8 cellular contexts compared by ENCODE assay signal in genomic region chr2:227482638-227483340, GRCh38. TPM values are rescaled to one million over a fixed set of nuclear protein-coding genes. Genes with fewer than 3 reads are reported as not detected.
DNase-seq lines count a peak whose midpoint lies in the region; ATAC-seq and TF ChIP-seq lines count a peak whose summit lies in the region.

No MANE protein-coding gene starts in this region.

- peak overlapping the region in 2 of 8 donors; percentile 10 to 74 for H3K4me3 Mint-ChIP-seq in CD4-positive, alpha-beta memory T cell

- peaks cover 2 to 4% of the 10 kb centered on the region in 2 donors for H3K36me3 Mint-ChIP-seq in CD4-positive, alpha-beta memory T cell

- POLR2A ChIA-PET in CD4-positive, alpha-beta memory T cell (lab: Charles Lee; ENCODE audit: partially characterized antibody) = no interaction called here

- H3K4me1 Mint-ChIP-seq in CD4-positive, alpha-beta memory T cell = peaks cover 49 to 82% (median 65%) of the 10 kb centered on the region in 4 donors

- no peaks in the 10 kb centered on the region for H3K27me3 Mint-ChIP-seq in CD4-positive, alpha-beta memory T cell

- no peak overlapping the region for H3K27ac ChIP-seq in CD4-positive, alpha-beta memory T cell (ENCODE audit: low read depth, low read length)
- no peak overlapping the region for H3K27ac ChIP-seq in Peyer's patch
- no peak overlapping the region for H3K27ac ChIP-seq in effector memory CD4-positive, alpha-beta T cell (ENCODE audit: insufficient read depth, low read length, poor library complexity, severe bottlenecking)

- peaks cover 0 to 4% (median 1%) of the 10 kb centered on the region in 8 donors for H3K9me3 Mint-ChIP-seq in CD4-positive, alpha-beta memory T cell

- intact Hi-C loops in CD4-positive, alpha-beta memory T cell (cut with micrococcal nuclease) = loop anchor here (10.0 kb wide), 1 partner anchor 402 kb away; no protein-coding TSS in a partner anchor

- H3K4me1 ChIP-seq in CD4-positive, alpha-beta memory T cell (ENCODE audit: insufficient read depth, low read length) = peaks cover 71% of the 10 kb centered on the region
- H3K4me1 ChIP-seq in Peyer's patch = peaks cover 0 to 10% (median 0%) of the 10 kb centered on the region in 4 donors
- no peaks in the 10 kb centered on the region for H3K4me1 ChIP-seq in effector memory CD4-positive, alpha-beta T cell (ENCODE audit: control insufficient read depth, insufficient read depth, low read length, poor library complexity, severe bottlenecking)

- no peaks in the 10 kb centered on the region for H3K9me3 ChIP-seq in CD4-positive, alpha-beta memory T cell (ENCODE audit: control insufficient read depth in 1 of 2, low read length in 2 of 2)
- H3K9me3 ChIP-seq in Peyer's patch = no peaks in the 10 kb centered on the region
- no peaks in the 10 kb centered on the region for H3K9me3 ChIP-seq in effector memory CD4-positive, alpha-beta T cell (ENCODE audit: control insufficient read depth, low read length)

- CTCF ChIA-PET in CD4-positive, alpha-beta memory T cell (lab: Charles Lee; ENCODE audit: partially characterized antibody) = interaction anchor here (0.5 to 1.4 kb wide), 3 partner anchors 9 to 36 kb away, joined by 3 to 5 read pairs (median 3); partner anchors contain the start of gene AGFG1

- H3K27ac Mint-ChIP-seq in CD4-positive, alpha-beta memory T cell = peak overlapping the region in 3 of 7 donors; percentile 7 to 38 (median 7)

- no peaks in the 10 kb centered on the region for H3K36me3 ChIP-seq in CD4-positive, alpha-beta memory T cell (ENCODE audit: insufficient read depth, low read length)
- H3K36me3 ChIP-seq in Peyer's patch = no peaks in the 10 kb centered on the region
- H3K36me3 ChIP-seq in effector memory CD4-positive, alpha-beta T cell (ENCODE audit: control insufficient read depth, insufficient read depth, low read length) = no peaks in the 10 kb centered on the region

- no peaks in the 10 kb centered on the region for H3K27me3 ChIP-seq in CD4-positive, alpha-beta memory T cell (ENCODE audit: insufficient read depth, low read length)
- H3K27me3 ChIP-seq in Peyer's patch = no peaks in the 10 kb centered on the region
- no peaks in the 10 kb centered on the region for H3K27me3 ChIP-seq in effector memory CD4-positive, alpha-beta T cell (replicated peaks; ENCODE audit: control insufficient read depth, insufficient read depth, low read length, poor library complexity, severe bottlenecking)

- no peak for TF ChIP-seq POLR2A in Peyer's patch (IDR thresholded peaks at IDR 0.05)

- H3K4me3 ChIP-seq in fibroblast of villous mesenchyme (ENCODE audit: low read depth, low read length) (no peak overlapping the region), Peyer's patch (no peak overlapping the region)
- no peak overlapping the region for H3K4me3 ChIP-seq in CD4-positive, alpha-beta memory T cell (ENCODE audit: low read length in 2 of 2)
- no peak overlapping the region for H3K4me3 ChIP-seq in effector memory CD4-positive, alpha-beta T cell (ENCODE audit: insufficient read depth, low read depth, low read length, poor library complexity, severe bottlenecking)

- peak; percentile 92 for ATAC-seq in GM18502 (IDR thresholded peaks at IDR 0.05; ENCODE audit: poor library complexity, unreplicated experiment)
- ATAC-seq in GM21737 (IDR thresholded peaks at IDR 0.05; ENCODE audit: unreplicated experiment) = peak; percentile 70

- TF ChIP-seq CTCF in fibroblast of villous mesenchyme (IDR thresholded peaks at IDR 0.05; ENCODE audit: insufficient read depth, low read depth, low read length) (no peak), Peyer's patch (IDR thresholded peaks at IDR 0.05) (no peak)

- DNase-seq in LHCN-M2 (ENCODE audit: low read depth) = peak; percentile 50
- DNase-seq in fibroblast of villous mesenchyme (ENCODE audit: low read depth) = peak; percentile 23
- DNase-seq in CD4-positive, alpha-beta memory T cell = no peak
- no peak for DNase-seq in Peyer's patch
- DNase-seq in effector memory CD4-positive, alpha-beta T cell = no peak
- no peak for DNase-seq in NCI-H2081 treated with DMSO at 0.1 percent for 48 hours (lab: John Stamatoyannopoulos, UW)

RNA-seq across cellular contexts. Expression of gene AGFG1, which starts 10.8 kb away (rescaled TPM):
- 63.1 and 97.9 TPM in 2 replicates for total RNA-seq in LHCN-M2 (2014; rRNA removed)
- 40.9 TPM for polyA plus RNA-seq in LHCN-M2 (2012)
- 30.0 and 56.1 TPM in 2 replicates for total RNA-seq in fibroblast of villous mesenchyme
- total RNA-seq in CD4-positive, alpha-beta memory T cell = 10 to 100 TPM; 56.5 to 62.4 TPM
- polyA plus RNA-seq in CD4-positive, alpha-beta memory T cell = 10 to 100 TPM; 12.2 to 35.7 TPM
- 10 to 100 TPM; 24.8 to 68.1 (median 62.6) TPM for total RNA-seq in Peyer's patch

Comparison
In these comparisons a context has a peak if more than half of its experiments do, and no peak if none do; other contexts are left out.
1. DNase-seq: peak in LHCN-M2 (single experiment) and fibroblast of villous mesenchyme (single experiment); none in CD4-positive, alpha-beta memory T cell (0 of 5), Peyer's patch (0 of 3), effector memory CD4-positive, alpha-beta T cell (0 of 3) and NCI-H2081 treated with DMSO at 0.1 percent for 48 hours (single experiment).